ENCODE assay signal across 34 cellular contexts in genomic region chr2:234014462-234014861, GRCh38.
"Had no signal": no experiment of that assay in that cellular context is flagged by ENCODE, and none has a peak within 500 bp of the region (broad histone marks: within the 10 kb centered on the region; RNA-seq: fewer than 3 reads in every experiment).

No MANE protein-coding gene starts in this region.

- H3K36me3 ChIP-seq: MG63 had no signal

- H3K27me3 ChIP-seq: MG63 had no signal

- H3K4me3 ChIP-seq: MG63 had no signal

- DNase-seq: Karpas-422, Kasumi-1, MG63, MM.1S, MV-4-11, NCI-H1048, NCI-H1092, NCI-H1092 treated with DMSO at 0.1 percent for 48 hours, NCI-H1105, NCI-H1105 treated with DMSO at 0.1 percent for 48 hours, NCI-H1417, NCI-H1417 treated with DMSO at 0.1 percent for 48 hours, NCI-H1436, NCI-H1436 treated with DMSO at 0.1 percent for 48 hours, NCI-H146, NCI-H1694, NCI-H1694 treated with DMSO at 0.1 percent for 48 hours, NCI-H187, NCI-H187 treated with DMSO at 0.1 percent for 48 hours, NCI-H1930, NCI-H2029, NCI-H2029 treated with DMSO at 0.1 percent for 48 hours, NCI-H2081, NCI-H2081 treated with DMSO at 0.1 percent for 48 hours, NCI-H2107, NCI-H2171, NCI-H2171 treated with DMSO at 0.1 percent for 48 hours, NCI-H2227 treated with DMSO at 0.1 percent for 48 hours, NCI-H226, NCI-H345, NCI-H446, NCI-H446 treated with DMSO at 0.1 percent for 48 hours, NCI-H510A, NCI-H510A treated with DMSO at 0.1 percent for 48 hours had no signal
